Comparison of ENCODE assay signal across 8 cellular contexts in the genomic region with DNA sequence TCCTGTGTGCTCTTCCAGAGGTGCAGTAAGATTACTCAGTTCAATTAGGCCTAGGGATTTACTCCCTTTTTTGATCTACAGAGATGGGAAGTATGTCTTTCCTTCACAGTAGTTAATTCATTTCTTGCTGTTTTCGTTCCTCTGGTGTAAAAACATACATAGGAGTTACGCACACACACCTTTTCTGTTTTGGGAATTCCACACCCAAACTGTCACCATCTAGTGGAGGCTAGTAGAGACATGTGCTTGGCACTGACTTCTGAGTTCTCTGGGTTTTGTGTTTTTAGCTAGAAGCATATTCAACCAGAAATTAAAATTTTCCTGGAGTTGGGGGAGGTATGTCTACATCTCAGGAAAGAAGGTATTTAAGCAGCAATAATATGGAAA. TPM values are rescaled to one million over a fixed set of nuclear protein-coding genes. Genes with fewer than 3 reads are reported as not detected.
A peak's percentile ranks its signal among the peaks of the same experiment; 100 is the strongest.
DNase-seq lines count a peak whose midpoint lies in the region; ATAC-seq, FAIRE-seq and TF ChIP-seq lines count a peak whose summit lies in the region.

No MANE protein-coding gene starts in this region.

- H3K4me3 ChIP-seq in AG09309 (ENCODE audit: control insufficient read depth, low read depth, low read length): peak overlapping the region; percentile 82
- H3K4me3 ChIP-seq in HFF-Myc (replicated peaks; ENCODE audit: low read depth, low read length): peak overlapping the region; percentile 86
- H3K4me3 ChIP-seq in adrenal gland: peak overlapping the region in 3 of 4 donors; percentile 30 to 90 (median 56)
- H3K4me3 ChIP-seq in HepG2 (replicated peaks in 1 of 3; ENCODE audit: insufficient read depth in 1 of 3, low read depth in 2 of 3, low read length in 3 of 3): peak overlapping the region; percentile 80 to 92 (median 87)
- peak overlapping the region; percentile 68 to 88 (median 80) for H3K4me3 ChIP-seq in transverse colon

- CTCF ChIA-PET in HepG2 (lab: Yijun Ruan, JAX; ENCODE audit: low intra/inter-chr PET ratio, low total read pairs): no interaction called here

- POLR2A ChIA-PET in HepG2 (lab: Yijun Ruan, JAX): interaction anchor here (0.8 to 1.6 kb wide), 4 partner anchors 36 to 154 kb away, joined by 3 to 5 read pairs (median 3); a partner anchor contains a TSS

- peaks cover 38% of the 10 kb centered on the region for H3K79me2 ChIP-seq in HepG2 (ENCODE audit: insufficient read depth, low read length)

- ATAC-seq in HepG2: peak; percentile 8; the same call in 2 of the 3 replicates
- ATAC-seq in GM19397 (IDR thresholded peaks at IDR 0.05; ENCODE audit: unreplicated experiment): no peak

- H3K4me1 ChIP-seq in adrenal gland (replicated peaks in 1 of 2) (peaks cover 48 to 64% of the 10 kb centered on the region in 2 donors), HepG2 (ENCODE audit: insufficient read depth, low read length) (peaks cover 60% of the 10 kb centered on the region), transverse colon (peaks cover 29 to 68% (median 62%) of the 10 kb centered on the region in 4 donors)

- intact Hi-C loops in adrenal gland (cut with DNase I) (no loop called here), HepG2 (cut with micrococcal nuclease; ENCODE audit: unreplicated experiment) (loop anchor here (1.0 to 5.0 kb wide), 2 partner anchors 25 to 100 kb away; no protein-coding TSS in a partner anchor), transverse colon (cut with DNase I; ENCODE audit: low total_unique reads) (no loop called here)

- peak overlapping the region; percentile 0 for H2AFZ ChIP-seq in HepG2 (ENCODE audit: low read length)

- H3K4me2 ChIP-seq in HepG2 (ENCODE audit: low read depth, low read length): peak overlapping the region; percentile 80

- no peaks in the 10 kb centered on the region for H3K36me3 ChIP-seq in adrenal gland (replicated peaks in 1 of 2)
- H3K36me3 ChIP-seq in HepG2 (replicated peaks in 1 of 2; ENCODE audit: control insufficient read depth in 1 of 2, insufficient read depth in 2 of 2, low read length in 2 of 2): no peaks in the 10 kb centered on the region; a peak in 1 of 5 replicates
- H3K36me3 ChIP-seq in transverse colon: no peaks in the 10 kb centered on the region

- TSS peak; percentile 55 for BruUV-seq in HepG2 (replicated peaks; lab: Mats Ljungman, UMichigan)

- H3K9me3 ChIP-seq in adrenal gland (replicated peaks in 1 of 3) (no peaks in the 10 kb centered on the region), HepG2 (ENCODE audit: low read length) (no peaks in the 10 kb centered on the region), transverse colon (no peaks in the 10 kb centered on the region)

- in situ Hi-C loops in HepG2 (cut with HindIII; ENCODE audit: extremely low pct_ligation_motif_present, low pct_unique_long_range_greater_than_20kb): no loop called here
- in situ Hi-C loops in transverse colon (cut with MboI; ENCODE audit: low pct_ligation_motif_present in 1 of 4, low pct_unique_long_range_greater_than_20kb in 1 of 4, low sequenced_read_pairs in 3 of 4): no loop called here

- no peak for TF ChIP-seq POLR2A in adrenal gland (IDR thresholded peaks at IDR 0.05)
- TF ChIP-seq POLR2A in HepG2 (IDR thresholded peaks at IDR 0.05; ENCODE audit: insufficient read depth in 1 of 2, low read depth in 2 of 2, low read length in 2 of 2): no peak
- no peak for TF ChIP-seq POLR2A in transverse colon (IDR thresholded peaks at IDR 0.05)

- peak; percentile 21 for TF ChIP-seq CTCF in AG09309 (IDR thresholded peaks at IDR 0.05; ENCODE audit: control insufficient read depth, insufficient read depth, low read depth, low read length, missing control alignments)
- no peak for TF ChIP-seq CTCF in HFF-Myc (IDR thresholded peaks at IDR 0.05; ENCODE audit: low read depth, low read length, missing control alignments)
- peak in 1 of 6 experiments; percentile 22 for TF ChIP-seq CTCF in adrenal gland (IDR thresholded peaks at IDR 0.05)
- TF ChIP-seq CTCF in HepG2 (CRISPR knock-in tag; IDR thresholded peaks at IDR 0.05): 0 out of 2 replicates have a peak, but pooled peaks have one; percentile 19
- TF ChIP-seq CTCF in transverse colon (IDR thresholded peaks at IDR 0.05): peak in 1 of 5 experiments; percentile 29

- H3K27ac ChIP-seq in adrenal gland (peak overlapping the region; percentile 67 to 100 (median 96)), HepG2 (ENCODE audit: extremely low read length, insufficient read depth, low read length) (peak overlapping the region; percentile 6), transverse colon (peak overlapping the region; percentile 97 to 99 (median 99))

- TF ChIP-seq RAD21 in HepG2 (CRISPR knock-in tag; IDR thresholded peaks at IDR 0.05): no peak

- TF ChIP-seq EP300 in HepG2 (IDR thresholded peaks at IDR 0.05; ENCODE audit: low read depth in 2 of 2, low read length in 2 of 2) (no peak), HepG2 (CRISPR knock-in tag; IDR thresholded peaks at IDR 0.05; ENCODE audit: borderline replicate concordance) (no peak), transverse colon (IDR thresholded peaks at IDR 0.05; ENCODE audit: low read depth) (no peak)

- no peaks in the 10 kb centered on the region for H3K27me3 ChIP-seq in adrenal gland
- no peaks in the 10 kb centered on the region; a peak in 1 of 5 replicates for H3K27me3 ChIP-seq in HepG2 (ENCODE audit: control insufficient read depth in 1 of 2, insufficient read depth in 2 of 2, low read length in 2 of 2)
- no peaks in the 10 kb centered on the region for H3K27me3 ChIP-seq in transverse colon

- FAIRE-seq in HepG2 (lab: Jason Lieb, UNC): peak; percentile 72

- DNase-seq in AG09309 (ENCODE audit: low read depth): no peak
- DNase-seq in HFF-Myc (ENCODE audit: extremely low read depth, low read depth): no peak
- DNase-seq in adrenal gland: no peak
- no peak for DNase-seq in HepG2 (ENCODE audit: low spot score)
- no peak for DNase-seq in transverse colon
- no peak for DNase-seq in cortex of kidney (lab: John Stamatoyannopoulos, UW)
- DNase-seq in Kasumi-1 (lab: John Stamatoyannopoulos, UW): no peak

- 3 to 9% (median 8%) methylated on average over 2 of the region's 2 CpGs for WGBS in adrenal gland, 4 donors
- WGBS in HepG2 (ENCODE audit: low lambda C conversion rate): 11% methylated on average over 2 of the region's 2 CpGs
- WGBS in transverse colon (ENCODE audit: low coverage in 1 of 2), 2 donors: 0 to 7% methylated on average over 2 of the region's 2 CpGs

- H3K9ac ChIP-seq in HepG2 (ENCODE audit: insufficient read depth, low read depth, low read length): peak overlapping the region; percentile 74

- H4K20me1 ChIP-seq in HepG2 (ENCODE audit: insufficient read depth, low read length): no peaks in the 10 kb centered on the region

RNA-seq across cellular contexts. Expression of a gene that starts 1.4 kb away (rescaled TPM):
- total RNA-seq in adrenal gland: 10 to 100 TPM; 33.3 to 75.5 (median 52.0) TPM
- 10 to 100 TPM in 1 of 3 donors, 1 to 10 TPM in 2; 7.8 to 22.8 (median 9.3) TPM for polyA plus RNA-seq in adrenal gland
- total RNA-seq in HepG2 (2016; rRNA removed; fragmentation: Illumina TruSeq; extraction: Trizol): 4.8 and 7.2 TPM in 2 replicates
- total RNA-seq in HepG2 (2016; cell fraction: cytosol; rRNA removed; fragmentation: Illumina TruSeq; extraction: Trizol; ENCODE audit: low read depth): 0.53 and 0.71 TPM in 2 replicates
- total RNA-seq in HepG2 (2016; cell fraction: insoluble cytoplasmic fraction; rRNA removed; fragmentation: Illumina TruSeq; extraction: Trizol): 3.7 and 7.0 TPM in 2 replicates
- 2.4 and 2.6 TPM in 2 replicates for total RNA-seq in HepG2 (2016; cell fraction: membrane; rRNA removed; fragmentation: Illumina TruSeq; extraction: Trizol)
- 11.6 and 12.8 TPM in 2 replicates for total RNA-seq in HepG2 (2016; cell fraction: nucleus; rRNA removed; fragmentation: Illumina TruSeq; extraction: Trizol)
- 7.4 and 9.4 TPM in 2 replicates for polyA plus RNA-seq in HepG2 (2011; rRNA removed)
- polyA plus RNA-seq in HepG2 (2011; cell fraction: cytosol; rRNA removed): 3.9 and 4.6 TPM in 2 replicates
- polyA plus RNA-seq in HepG2 (2011; cell fraction: nucleus; rRNA removed): 17.5 and 19.4 TPM in 2 replicates
- polyA plus RNA-seq in HepG2 (2012): 5.8 and 6.9 TPM in 2 replicates
- 0.43 and 0.46 TPM in 2 replicates for polyA plus RNA-seq in HepG2 (2016; cell fraction: cytosol; fragmentation: Illumina TruSeq; extraction: Trizol; ENCODE audit: low read depth)
- 3.1 and 3.3 TPM in 2 replicates for polyA plus RNA-seq in HepG2 (2016; cell fraction: insoluble cytoplasmic fraction; fragmentation: Illumina TruSeq; extraction: Trizol; ENCODE audit: low read depth)
- 0.96 and 1.2 TPM in 2 replicates for polyA plus RNA-seq in HepG2 (2016; cell fraction: membrane; fragmentation: Illumina TruSeq; extraction: Trizol; ENCODE audit: low read depth)
- polyA plus RNA-seq in HepG2 (2016; cell fraction: nucleus; fragmentation: Illumina TruSeq; extraction: Trizol; ENCODE audit: insufficient read depth, low read depth): 14.7 and 15.5 TPM in 2 replicates
- polyA minus RNA-seq in HepG2 (2011; rRNA and poly(A)+ RNA removed; ENCODE audit: low replicate concordance): 7.6 and 16.1 TPM in 2 replicates
- 5.3 and 6.9 TPM in 2 replicates for polyA minus RNA-seq in HepG2 (2011; cell fraction: cytosol; rRNA and poly(A)+ RNA removed)
- 12.5 and 13.1 TPM in 2 replicates for polyA minus RNA-seq in HepG2 (2011; cell fraction: nucleus; rRNA and poly(A)+ RNA removed)
- 100 to 1,000 TPM in 2 of 4 donors, 10 to 100 TPM in 2; 29.1 to 159 (median 95.0) TPM for total RNA-seq in transverse colon

RNA-seq across cellular contexts. Expression of a gene that starts 38.1 kb away (rescaled TPM):
- total RNA-seq in adrenal gland (under 1 TPM in 6 of 8 donors, not detected in 2; 0.04 to 0.61 (median 0.34) TPM), HepG2 (2016; rRNA removed; fragmentation: Illumina TruSeq; extraction: Trizol) (not detected in 2 replicates), transverse colon (not detected)
- polyA plus RNA-seq in adrenal gland (under 1 TPM in 2 of 3 donors, not detected in 1; 0.07 to 0.40 TPM), HepG2 (2011; rRNA removed) (not detected in 2 replicates)
- total RNA-seq in HepG2 (2016; cell fraction: cytosol; rRNA removed; fragmentation: Illumina TruSeq; extraction: Trizol; ENCODE audit: low read depth): not detected in 2 replicates
- total RNA-seq in HepG2 (2016; cell fraction: insoluble cytoplasmic fraction; rRNA removed; fragmentation: Illumina TruSeq; extraction: Trizol): not detected in 2 replicates
- not detected in 2 replicates for total RNA-seq in HepG2 (2016; cell fraction: membrane; rRNA removed; fragmentation: Illumina TruSeq; extraction: Trizol)
- not detected in 2 replicates for total RNA-seq in HepG2 (2016; cell fraction: nucleus; rRNA removed; fragmentation: Illumina TruSeq; extraction: Trizol)
- not detected in 2 replicates for polyA plus RNA-seq in HepG2 (2011; cell fraction: cytosol; rRNA removed)
- not detected in 2 replicates for polyA plus RNA-seq in HepG2 (2011; cell fraction: nucleus; rRNA removed)
- not detected in 2 replicates for polyA plus RNA-seq in HepG2 (2012)
- polyA plus RNA-seq in HepG2 (2016; cell fraction: cytosol; fragmentation: Illumina TruSeq; extraction: Trizol; ENCODE audit: low read depth): not detected in 2 replicates
- polyA plus RNA-seq in HepG2 (2016; cell fraction: insoluble cytoplasmic fraction; fragmentation: Illumina TruSeq; extraction: Trizol; ENCODE audit: low read depth): not detected in 2 replicates
- polyA plus RNA-seq in HepG2 (2016; cell fraction: membrane; fragmentation: Illumina TruSeq; extraction: Trizol; ENCODE audit: low read depth): not detected in 2 replicates
- polyA plus RNA-seq in HepG2 (2016; cell fraction: nucleus; fragmentation: Illumina TruSeq; extraction: Trizol; ENCODE audit: insufficient read depth, low read depth): not detected in 2 replicates
- polyA minus RNA-seq in HepG2 (2011; rRNA and poly(A)+ RNA removed; ENCODE audit: low replicate concordance): 0.33 TPM in 1 of 2 replicates, not detected in the other
- not detected in 2 replicates for polyA minus RNA-seq in HepG2 (2011; cell fraction: cytosol; rRNA and poly(A)+ RNA removed)
- not detected in 2 replicates for polyA minus RNA-seq in HepG2 (2011; cell fraction: nucleus; rRNA and poly(A)+ RNA removed)

Comparison
In these comparisons a context has a peak if more than half of its experiments do, and no peak if none do; other contexts are left out.
1. H3K27ac ChIP-seq: peak in every context shown above with its lines; median percentile 99 in transverse colon; 96 in adrenal gland; 6 in HepG2.